Comparison of ENCODE assay signal across 33 cellular contexts in genomic region chr2:17476060-17476459, GRCh38. TPM values are rescaled to one million over a fixed set of nuclear protein-coding genes. Genes with fewer than 3 reads are reported as not detected.
"Had no signal": no experiment of that assay in that cellular context is flagged by ENCODE, and none has a peak within 500 bp of the region (broad histone marks: within the 10 kb centered on the region; RNA-seq: fewer than 3 reads in every experiment).

No MANE protein-coding gene starts in this region.

- H3K9me3 Mint-ChIP-seq: activated CD4-positive, alpha-beta memory T cell treated with anti-CD3 and anti-CD28 coated beads for 36 hours; activated CD4-positive, alpha-beta T cell treated with anti-CD3 and anti-CD28 coated beads, Interleukin-2, amount 10 ng/mL, durations not matched to agents 24 days and 14 days; activated T-helper 1 cell treated with anti-CD3 and anti-CD28 coated beads, Interleukin-12 subunit alpha, Interleukin-12 subunit beta, Interleukin-2, Interleukin-4 antibody, amounts not matched to agents 30 ng/mL and 10 ng/mL and 1 ng/mL, durations not matched to agents 14 hours and 24 hours and 36 hours; mesothelial cell of epicardium had no signal

- ATAC-seq: effector memory CD8-positive, alpha-beta T cell; gastrocnemius medialis; left colon; sciatic nerve; stimulated activated naive CD8-positive, alpha-beta T cell treated with anti-CD3 and anti-CD28 coated beads, Interleukin-15, Interleukin-2, amounts not matched to agents 100 U/mL and 50 U/mL, for 24 hours had no signal

- DNase-seq: activated CD4-positive, alpha-beta memory T cell treated with anti-CD3 and anti-CD28 coated beads for 36 hours; activated CD4-positive, alpha-beta T cell treated with anti-CD3 and anti-CD28 coated beads, Interleukin-2, amount 10 ng/mL, durations not matched to agents 24 days and 14 days; activated CD4-positive, CD25-positive, alpha-beta regulatory T cell treated with anti-CD3 and anti-CD28 coated beads, Interleukin-2, amount 50 U/mL, for 72 hours; activated CD8-positive, alpha-beta memory T cell treated with anti-CD3 and anti-CD28 coated beads, Interleukin-2, amount 50 U/mL, for 4 hours; activated gamma-delta T cell; activated naive CD4-positive, alpha-beta T cell treated with anti-CD3 and anti-CD28 coated beads, Interleukin-2, amount 50 U/mL, for 16 hours; activated T-cell treated with anti-CD3 and anti-CD28 coated beads, Interleukin-2, amount 50 U/mL, for 1 hour; cerebellar nuclear complex; effector memory CD8-positive, alpha-beta T cell; gastrocnemius medialis; kidney; left colon; naive B cell; nephron progenitor cell; ovary; stimulated activated CD4-positive, alpha-beta T cell treated with anti-CD3 and anti-CD28 coated beads, Interleukin-12 subunit alpha, Interleukin-12 subunit beta, amount 100 ng/mL, for 4 hours; stimulated activated CD4-positive, alpha-beta T cell treated with anti-CD3 and anti-CD28 coated beads, Interleukin-4, amount 100 ng/mL, for 1 hour; stimulated activated naive CD8-positive, alpha-beta T cell treated with anti-CD3 and anti-CD28 coated beads, Interleukin-15, Interleukin-2, amounts not matched to agents 100 U/mL and 50 U/mL, for 24 hours; T-helper 2 cell; testis; transverse colon had no signal

- H3K27ac ChIP-seq: cardiac muscle cell, coronary artery, esophagus muscularis mucosa, gastrocnemius medialis, hepatocyte, neutrophil, ovary, skin epidermis, testis, transverse colon had no signal

- FAIRE-seq: kidney had no signal

- H3K4me3 Mint-ChIP-seq: activated CD4-positive, alpha-beta memory T cell treated with anti-CD3 and anti-CD28 coated beads for 36 hours; activated CD4-positive, alpha-beta T cell treated with anti-CD3 and anti-CD28 coated beads, Interleukin-2, amount 10 ng/mL, durations not matched to agents 24 days and 14 days; activated T-helper 1 cell treated with anti-CD3 and anti-CD28 coated beads, Interleukin-12 subunit alpha, Interleukin-12 subunit beta, Interleukin-2, Interleukin-4 antibody, amounts not matched to agents 30 ng/mL and 10 ng/mL and 1 ng/mL, durations not matched to agents 14 hours and 24 hours and 36 hours; effector memory CD8-positive, alpha-beta T cell; mesothelial cell of epicardium; naive B cell; nephron progenitor cell had no signal

- H3K27ac Mint-ChIP-seq: activated CD4-positive, alpha-beta memory T cell treated with anti-CD3 and anti-CD28 coated beads for 36 hours; activated CD4-positive, alpha-beta T cell treated with anti-CD3 and anti-CD28 coated beads, Interleukin-2, amount 10 ng/mL, durations not matched to agents 24 days and 14 days; activated T-helper 1 cell treated with anti-CD3 and anti-CD28 coated beads, Interleukin-12 subunit alpha, Interleukin-12 subunit beta, Interleukin-2, Interleukin-4 antibody, amounts not matched to agents 30 ng/mL and 10 ng/mL and 1 ng/mL, durations not matched to agents 14 hours and 24 hours and 36 hours; effector memory CD8-positive, alpha-beta T cell; mesothelial cell of epicardium; naive B cell; nephron progenitor cell; progenitor cell of endocrine pancreas had no signal

- H3K4me1 ChIP-seq: gastrocnemius medialis, testis, transverse colon had no signal

- H3K4me3 ChIP-seq: cardiac muscle cell, coronary artery, esophagus muscularis mucosa, gastrocnemius medialis, hepatocyte, ovary, skin epidermis, testis, transverse colon had no signal

- H2AFZ ChIP-seq: hepatocyte had no signal

- H3K27me3 Mint-ChIP-seq: activated CD4-positive, alpha-beta memory T cell treated with anti-CD3 and anti-CD28 coated beads for 36 hours; activated CD4-positive, alpha-beta T cell treated with anti-CD3 and anti-CD28 coated beads, Interleukin-2, amount 10 ng/mL, durations not matched to agents 24 days and 14 days; effector memory CD8-positive, alpha-beta T cell; progenitor cell of endocrine pancreas had no signal

- H3K4me2 ChIP-seq: hepatocyte had no signal

- H3K36me3 Mint-ChIP-seq: activated CD4-positive, alpha-beta memory T cell treated with anti-CD3 and anti-CD28 coated beads for 36 hours; mesothelial cell of epicardium had no signal

- H3K36me3 ChIP-seq: cardiac muscle cell, esophagus muscularis mucosa, gastrocnemius medialis, neutrophil, ovary, transverse colon had no signal

- H3K9me3 ChIP-seq: gastrocnemius medialis, neutrophil, ovary, testis, transverse colon had no signal

- H3K4me1 Mint-ChIP-seq: activated CD4-positive, alpha-beta T cell treated with anti-CD3 and anti-CD28 coated beads, Interleukin-2, amount 10 ng/mL, durations not matched to agents 24 days and 14 days; mesothelial cell of epicardium; naive B cell; nephron progenitor cell had no signal

- H3K27me3 ChIP-seq: cardiac muscle cell, esophagus muscularis mucosa, gastrocnemius medialis, hepatocyte, neutrophil, ovary, testis, transverse colon had no signal

- H3K79me2 ChIP-seq: hepatocyte had no signal

RNA-seq across cellular contexts. Expression of gene RAD51AP2, which starts 42.2 kb away (rescaled TPM):
- total RNA-seq: activated CD4-positive, alpha-beta memory T cell treated with anti-CD3 and anti-CD28 coated beads for 36 hours; activated CD4-positive, alpha-beta T cell treated with anti-CD3 and anti-CD28 coated beads, Interleukin-2, amount 10 ng/mL, durations not matched to agents 24 days and 14 days; activated CD8-positive, alpha-beta memory T cell treated with anti-CD3 and anti-CD28 coated beads for 36 hours; activated T-helper 1 cell treated with anti-CD3 and anti-CD28 coated beads, Interleukin-12 subunit alpha, Interleukin-12 subunit beta, Interleukin-2, Interleukin-4 antibody, amounts not matched to agents 30 ng/mL and 10 ng/mL and 1 ng/mL, durations not matched to agents 14 hours and 24 hours and 36 hours; esophagus muscularis mucosa; gastrocnemius medialis; kidney; left colon; sciatic nerve had no signal
- polyA plus RNA-seq: cardiac muscle cell, urinary bladder had no signal
